Comparison of ENCODE assay signal across 27 cellular contexts in genomic region chr4:155658665-155659064, GRCh38. TPM values are rescaled to one million over a fixed set of nuclear protein-coding genes. Genes with fewer than 3 reads are reported as not detected.
DNase-seq lines count a peak whose midpoint lies in the region; ATAC-seq, FAIRE-seq and TF ChIP-seq lines count a peak whose summit lies in the region.
"Had no signal": no experiment of that assay in that cellular context is flagged by ENCODE, and none has a peak within 500 bp of the region (broad histone marks: within the 10 kb centered on the region; RNA-seq: fewer than 3 reads in every experiment).

No MANE protein-coding gene starts in this region.

- no peak overlapping the region for H2BK120ac ChIP-seq in IMR-90 (ENCODE audit: low read depth, low read length)
- H2BK120ac ChIP-seq in trophoblast cell (ENCODE audit: insufficient read depth, low read length, poor library complexity), result no peak overlapping the region

- TF ChIP-seq RAD21 in IMR-90 (IDR thresholded peaks at IDR 0.05; ENCODE audit: low read length) (no peak), GM12878 (IDR thresholded peaks at IDR 0.05; ENCODE audit: insufficient read depth, low read depth, low read length) (no peak)

- no peak overlapping the region for H3K4ac ChIP-seq in IMR-90 (ENCODE audit: low read depth, low read length)
- no peak overlapping the region for H3K4ac ChIP-seq in trophoblast cell (ENCODE audit: low read depth, low read length)

- TF ChIP-seq EP300 in GM12878 (IDR thresholded peaks at IDR 0.05; ENCODE audit: borderline replicate concordance in 1 of 2, control insufficient read depth in 1 of 2, low read depth in 2 of 2, low read length in 2 of 2), result no peak

- no peak overlapping the region for H3K4me3 ChIP-seq in IMR-90 (ENCODE audit: insufficient read depth, low read depth, low read length)
- no peak overlapping the region for H3K4me3 ChIP-seq in GM12878
- peak overlapping the region in 1 of 2 donors; percentile 33 for H3K4me3 ChIP-seq in stomach smooth muscle (ENCODE audit: low read length in 2 of 2)
- H3K4me3 ChIP-seq in trophoblast cell (ENCODE audit: low read depth, low read length), result no peak overlapping the region
- H3K4me3 ChIP-seq: BLaER1 treated with 17β-estradiol and CSF1 and Interleukin-3, amounts not matched to agents 10 nM and 100 nM; GM23248; PC-9; SJCRH30 had no signal

- TF ChIP-seq POLR2A in IMR-90 (IDR thresholded peaks at IDR 0.05; ENCODE audit: low read depth, low read length) (no peak), GM12878 (IDR thresholded peaks at IDR 0.05; ENCODE audit: low read depth, low read length) (no peak)

- H3K27me3 ChIP-seq in IMR-90 (ENCODE audit: control insufficient read depth, insufficient read depth, low read length), result no peaks in the 10 kb centered on the region; the same call in 1 of the 2 replicates
- H3K27me3 ChIP-seq in GM12878 (replicated peaks in 1 of 2; ENCODE audit: control insufficient read depth in 2 of 2, insufficient read depth in 2 of 2, low read length in 1 of 2), result 0 out of 4 replicates have a peak, but pooled peaks cover 0 to 2% of the 10 kb centered on the region in 2 experiments
- H3K27me3 ChIP-seq in stomach smooth muscle (ENCODE audit: control insufficient read depth in 1 of 2, insufficient read depth in 2 of 2, low read length in 2 of 2), result no peaks in the 10 kb centered on the region
- no peaks in the 10 kb centered on the region for H3K27me3 ChIP-seq in trophoblast cell (ENCODE audit: insufficient read depth, low read length)
- H3K27me3 ChIP-seq: BLaER1 treated with 17β-estradiol and CSF1 and Interleukin-3, amounts not matched to agents 10 nM and 100 nM; SJCRH30 had no signal

- TF ChIP-seq CTCF in IMR-90 (conservative IDR thresholded peaks at IDR 0.05; ENCODE audit: low read depth, low read length) (no peak), GM12878 (IDR thresholded peaks at IDR 0.05 in 2 of 3, conservative IDR thresholded peaks at IDR 0.05 in 1 of 3; ENCODE audit: control insufficient read depth in 2 of 3, extremely low read depth in 1 of 3, insufficient read depth in 1 of 3, low read depth in 3 of 3, low read length in 3 of 3) (no peak)

- H2BK5ac ChIP-seq in IMR-90 (ENCODE audit: low read depth, low read length, poor library complexity, severe bottlenecking), result no peak overlapping the region
- H2BK5ac ChIP-seq in trophoblast cell (ENCODE audit: low read depth, low read length, poor library complexity), result no peak overlapping the region

- H2AFZ ChIP-seq in IMR-90 (replicated peaks; ENCODE audit: low read length, poor library complexity) (no peak overlapping the region), GM12878 (ENCODE audit: control insufficient read depth, low read depth, low read length) (no peak overlapping the region), trophoblast cell (ENCODE audit: insufficient read depth, low read length, poor library complexity) (no peak overlapping the region)
- H2AFZ ChIP-seq: GM23248, PC-9 had no signal

- no peak overlapping the region for H2BK20ac ChIP-seq in IMR-90 (ENCODE audit: low read depth, low read length)

- H3K27ac ChIP-seq in IMR-90 (ENCODE audit: insufficient read depth, low read length) (no peak overlapping the region), GM12878 (ENCODE audit: control insufficient read depth, insufficient read depth) (no peak overlapping the region), stomach smooth muscle (ENCODE audit: low read length) (peak overlapping the region; percentile 1), trophoblast cell (ENCODE audit: low read depth, low read length) (no peak overlapping the region)
- H3K27ac ChIP-seq: BLaER1 treated with 17β-estradiol and CSF1 and Interleukin-3, amounts not matched to agents 10 nM and 100 nM; GM23248; PC-9; SJCRH30 had no signal

- no peaks in the 10 kb centered on the region for H3K79me2 ChIP-seq in GM12878 (ENCODE audit: control insufficient read depth, insufficient read depth, low read length)
- no peaks in the 10 kb centered on the region for H3K79me2 ChIP-seq in trophoblast cell (ENCODE audit: control insufficient read depth, insufficient read depth, low read length, poor library complexity)

- no peak overlapping the region for H3K4me2 ChIP-seq in IMR-90 (ENCODE audit: low read depth, low read length)
- no peak overlapping the region for H3K4me2 ChIP-seq in GM12878 (ENCODE audit: control insufficient read depth, insufficient read depth)
- H3K4me2 ChIP-seq in trophoblast cell (ENCODE audit: low read length), result no peak overlapping the region
- H3K4me2 ChIP-seq: BLaER1 treated with 17β-estradiol and CSF1 and Interleukin-3, amounts not matched to agents 10 nM and 100 nM; PC-9 had no signal

- no peak overlapping the region for H3K56ac ChIP-seq in IMR-90 (ENCODE audit: extremely low read depth, insufficient read depth, low read length)

- H2AK5ac ChIP-seq in IMR-90 (ENCODE audit: low read depth, low read length) (no peak overlapping the region), trophoblast cell (ENCODE audit: low read length) (no peak overlapping the region)

- no TSS peak for BruUV-seq in IMR-90 (replicated peaks; lab: Mats Ljungman, UMichigan)
- BruUV-seq in GM12878 (replicated peaks; lab: Mats Ljungman, UMichigan), result no TSS peak

- no peak overlapping the region for H3K18ac ChIP-seq in IMR-90 (ENCODE audit: low read depth, low read length)
- H3K18ac ChIP-seq in trophoblast cell (ENCODE audit: low read length), result no peak overlapping the region

- dilution Hi-C loops in IMR-90 (cut with HindIII; ENCODE audit: low sequenced_read_pairs, unreplicated experiment), result no loop called here

- no peak overlapping the region for H3K23ac ChIP-seq in IMR-90 (ENCODE audit: low read depth, low read length)
- H3K23ac ChIP-seq in trophoblast cell (ENCODE audit: low read length), result no peak overlapping the region

- SMC1A ChIA-PET in GM12878 (lab: Charles Lee; ENCODE audit: uncharacterized antibody, unreplicated experiment), result interaction anchor here (0.6 to 4.4 kb wide), 29 partner anchors 8 to 1310 kb away, joined by 3 to 42 read pairs (median 11); partner anchors contain the start of genes GUCY1A1 and GUCY1B1

- H3K9me1 ChIP-seq in IMR-90 (ENCODE audit: insufficient read depth, low read length), result no peaks in the 10 kb centered on the region

- H4K91ac ChIP-seq in IMR-90 (ENCODE audit: insufficient read depth, low read depth, low read length) (no peak overlapping the region), trophoblast cell (ENCODE audit: low read depth, low read length) (no peak overlapping the region)

- H4K8ac ChIP-seq in IMR-90 (ENCODE audit: low read depth in 2 of 2, low read length in 2 of 2) (no peak overlapping the region), trophoblast cell (ENCODE audit: low read depth, low read length) (no peak overlapping the region)

- POLR2A ChIA-PET in IMR-90 (lab: Charles Lee; ENCODE audit: unreplicated experiment) (no interaction called here), GM12878 (lab: Charles Lee) (interaction anchor here (0.7 to 3.3 kb wide), 14 partner anchors 9 to 136 kb away, joined by 3 to 23 read pairs (median 6); no protein-coding TSS in a partner anchor)

- H3K79me1 ChIP-seq in IMR-90 (ENCODE audit: low read depth in 1 of 2, low read length in 2 of 2), result no peaks in the 10 kb centered on the region
- no peaks in the 10 kb centered on the region for H3K79me1 ChIP-seq in trophoblast cell (ENCODE audit: low read length)

- H3K9me3 ChIP-seq in IMR-90 (ENCODE audit: control insufficient read depth, insufficient read depth, low read length) (no peaks in the 10 kb centered on the region), GM12878 (replicated peaks; ENCODE audit: control insufficient read depth, insufficient read depth, low read length) (no peaks in the 10 kb centered on the region; the same call in 2 of the 3 replicates), stomach smooth muscle (ENCODE audit: control insufficient read depth in 2 of 2, low read length in 2 of 2) (no peaks in the 10 kb centered on the region), trophoblast cell (ENCODE audit: insufficient read depth, low read depth, low read length) (no peaks in the 10 kb centered on the region)
- H3K9me3 ChIP-seq: SJCRH30 had no signal

- ATAC-seq in GM18868 (IDR thresholded peaks at IDR 0.05; ENCODE audit: unreplicated experiment), result peak; percentile 51
- ATAC-seq in IMR-90 (ENCODE audit: low read depth), result no peak
- peak; percentile 73 for ATAC-seq in GM12878
- ATAC-seq: Right ventricle myocardium inferior, SK-N-SH treated with all-trans-retinoic acid at 6 μM for 48 hours had no signal

- H2AK9ac ChIP-seq in IMR-90 (replicated peaks; ENCODE audit: low read depth, low read length, poor library complexity), result no peak overlapping the region

- H3K4me1 ChIP-seq in IMR-90 (ENCODE audit: control insufficient read depth, insufficient read depth, low read length) (no peaks in the 10 kb centered on the region), GM12878 (ENCODE audit: control insufficient read depth, insufficient read depth, low read length) (no peaks in the 10 kb centered on the region), stomach smooth muscle (ENCODE audit: control insufficient read depth, insufficient read depth, low read length) (peaks cover 5% of the 10 kb centered on the region), trophoblast cell (ENCODE audit: control insufficient read depth in 1 of 2, insufficient read depth in 2 of 2, low read length in 2 of 2) (no peaks in the 10 kb centered on the region)
- H3K4me1 ChIP-seq: SJCRH30 had no signal

- H2BK12ac ChIP-seq in trophoblast cell (ENCODE audit: low read length), result no peak overlapping the region

- H2BK15ac ChIP-seq in IMR-90 (ENCODE audit: low read depth, low read length), result no peak overlapping the region

- DNase-seq in IMR-90 (no peak), GM12878 (ENCODE audit: low read depth, low spot score) (no peak), epidermal melanocyte (ENCODE audit: insufficient read length, low spot score) (no peak), trophoblast cell (no peak), C1 segment of cervical spinal cord (lab: John Stamatoyannopoulos, UW) (no peak), HPDE6-E6E7 (ENCODE audit: extremely low spot score) (no peak)
- DNase-seq: CD4-positive, alpha-beta memory T cell; COR-L47; GM23248; H7; MV-4-11; NCI-H2029; NCI-H446; NCI-H524 treated with DMSO at 0.1 percent for 48 hours; NCI-H774; NK-92 treated with Interleukin-12 subunit alpha and Interleukin-12 subunit beta, amount 100 ng/mL, for 24 hours; PC-9; SJCRH30 had no signal

- intact Hi-C loops in IMR-90 (cut with micrococcal nuclease), result no loop called here
- intact Hi-C loops in GM12878 (cut with micrococcal nuclease; ENCODE audit: unreplicated experiment), result no loop called here

- H3K14ac ChIP-seq in IMR-90 (replicated peaks; ENCODE audit: low read depth, low read length), result peak overlapping the region; percentile 22; the same call in 1 of the 2 replicates
- H3K14ac ChIP-seq in trophoblast cell (ENCODE audit: low read length), result no peak overlapping the region

- CTCF ChIA-PET in IMR-90 (lab: Yijun Ruan, JAX) (interaction anchor here (0.6 kb wide), 1 partner anchor 9 kb away, joined by 4 read pairs; no protein-coding TSS in a partner anchor), GM12878 (lab: Yijun Ruan, JAX) (interaction anchor here (0.9 to 3.3 kb wide), 9 partner anchors 8 to 216 kb away, joined by 3 to 14 read pairs (median 6); partner anchors contain the start of genes GUCY1A1 and GUCY1B1)

- H4K12ac ChIP-seq in trophoblast cell (ENCODE audit: low read depth, low read length), result no peak overlapping the region

- 100% methylated on average over 1 of the region's 1 CpG; no CpG with 5 or more reads in 1 of the 2 experiments for WGBS in IMR-90 (ENCODE audit: extremely low coverage in 2 of 2, insufficient read length in 1 of 2), 2 experiments
- WGBS in GM12878 (ENCODE audit: insufficient coverage, insufficient replicate concordance, low lambda C conversion rate, missing lambda C conversion rate), result 7% methylated on average over 1 of the region's 1 CpG
- no CpG with 5 or more reads among the region's 1 CpG for WGBS in trophoblast cell (ENCODE audit: extremely low coverage, insufficient coverage, insufficient read length)

- H3K9ac ChIP-seq in IMR-90 (ENCODE audit: low read depth, low read length) (no peak overlapping the region), GM12878 (ENCODE audit: control insufficient read depth, insufficient read depth, low read length) (no peak overlapping the region), stomach smooth muscle (ENCODE audit: low read length in 2 of 2) (peak overlapping the region in 1 of 2 donors; percentile 51), trophoblast cell (ENCODE audit: low read length) (no peak overlapping the region)
- H3K9ac ChIP-seq: BLaER1 treated with 17β-estradiol and CSF1 and Interleukin-3, amounts not matched to agents 10 nM and 100 nM; GM23248 had no signal

- RAD21 ChIA-PET in GM12878 (lab: Charles Lee; ENCODE audit: unreplicated experiment), result interaction anchor here (0.6 to 3.9 kb wide), 17 partner anchors 10 to 216 kb away, joined by 3 to 41 read pairs (median 13); partner anchors contain the start of gene GUCY1B1

- H4K20me1 ChIP-seq in IMR-90 (ENCODE audit: insufficient read depth, low read length) (no peaks in the 10 kb centered on the region), GM12878 (ENCODE audit: control insufficient read depth, insufficient read depth) (no peaks in the 10 kb centered on the region)
- H4K20me1 ChIP-seq: BLaER1 treated with 17β-estradiol and CSF1 and Interleukin-3, amounts not matched to agents 10 nM and 100 nM had no signal

- FAIRE-seq in GM12878 (lab: Jason Lieb, UNC), result no peak
- FAIRE-seq: G401.6, GM12891 had no signal

- H3K36me3 ChIP-seq in IMR-90 (ENCODE audit: control insufficient read depth, insufficient read depth, low read length) (no peaks in the 10 kb centered on the region), GM12878 (ENCODE audit: control insufficient read depth in 2 of 2, insufficient read depth in 2 of 2, low read length in 1 of 2) (no peaks in the 10 kb centered on the region), stomach smooth muscle (ENCODE audit: control insufficient read depth in 2 of 2, insufficient read depth in 2 of 2, low read length in 2 of 2) (no peaks in the 10 kb centered on the region), trophoblast cell (ENCODE audit: control insufficient read depth in 1 of 2, insufficient read depth in 2 of 2, low read length in 2 of 2) (no peaks in the 10 kb centered on the region)
- H3K36me3 ChIP-seq: BLaER1 treated with 17β-estradiol and CSF1 and Interleukin-3, amounts not matched to agents 10 nM and 100 nM; SJCRH30 had no signal

- in situ Hi-C loops in IMR-90 (cut with MboI; ENCODE audit: low sequenced_read_pairs), result no loop called here
- in situ Hi-C loops in GM12878 (cut with MboI), result no loop called here

- H4K5ac ChIP-seq in IMR-90 (ENCODE audit: low read depth, low read length), result no peak overlapping the region

RNA-seq across cellular contexts. Expression of gene GUCY1A1, which starts 8.0 kb away (rescaled TPM):
- total RNA-seq in IMR-90 (2012; rRNA removed), result 0.28 and 0.54 TPM in 2 replicates
- 0.11 and 0.19 TPM in 2 replicates for polyA plus RNA-seq in IMR-90 (2012; rRNA removed)
- 0.05 and 0.10 TPM in 2 replicates for polyA plus RNA-seq in IMR-90 (2012; cell fraction: cytosol; rRNA removed)
- 0.07 and 0.25 TPM in 2 replicates for polyA plus RNA-seq in IMR-90 (2012; cell fraction: nucleus; rRNA removed; ENCODE audit: low replicate concordance)
- 36.6 and 36.9 TPM in 2 replicates for total RNA-seq in GM12878 (2013; cell fraction: nucleolus; rRNA removed)
- total RNA-seq in GM12878 (2014; rRNA removed), result 0.51 and 0.76 TPM in 2 replicates
- total RNA-seq in GM12878 (2014; rRNA removed; fragmentation: Illumina TruSeq; extraction: Trizol), result 0.74 and 0.98 TPM in 2 replicates
- 0.46 and 0.48 TPM in 2 replicates for total RNA-seq in GM12878 (2021)
- polyA plus RNA-seq in GM12878 (2011; ENCODE audit: low read depth), result 0.13 TPM
- 22.6 and 24.3 TPM in 2 replicates for polyA plus RNA-seq in GM12878 (2011; rRNA removed)
- 15.3 and 16.9 TPM in 2 replicates for polyA plus RNA-seq in GM12878 (2011; cell fraction: cytosol; rRNA removed)
- 15.6 and 16.6 TPM in 2 replicates for polyA plus RNA-seq in GM12878 (2011; cell fraction: nucleus; rRNA removed)
- polyA plus RNA-seq in GM12878 (2012), result 0.20 and 0.38 TPM in 2 replicates
- 0.54 and 0.87 TPM in 2 replicates for polyA plus RNA-seq in GM12878 (2014; fragmentation: Illumina TruSeq; extraction: Trizol)
- 1 to 10 TPM in 1 of 2 experiments, under 1 TPM in 1; 0.57 to 1.1 TPM for polyA plus RNA-seq in GM12878 (2014; fragmentation: Nextera tagmentation; extraction: Ambion mirVana)
- polyA plus RNA-seq in GM12878 (2014; rRNA removed), result 0.50 and 0.60 TPM in 2 replicates
- 1 to 10 TPM in 1 of 2 experiments, under 1 TPM in 1; 0.44 to 1.0 TPM for polyA plus RNA-seq in GM12878 (2016; fragmentation: Nextera tagmentation; extraction: Ambion mirVana)
- 49.1 and 54.0 TPM in 2 replicates for polyA minus RNA-seq in GM12878 (2011; rRNA and poly(A)+ RNA removed)
- 10.7 and 12.0 TPM in 2 replicates for polyA minus RNA-seq in GM12878 (2011; cell fraction: cytosol; rRNA and poly(A)+ RNA removed)
- polyA minus RNA-seq in GM12878 (2011; cell fraction: nucleus; rRNA and poly(A)+ RNA removed), result 16.9 and 20.4 TPM in 2 replicates
- 24.7 and 25.9 TPM in 2 replicates for polyA plus RNA-seq in trophoblast cell (2013)
- total RNA-seq: CD4-positive, alpha-beta memory T cell; GM23248; RPMI7951 had no signal
- polyA plus RNA-seq: CD4-positive, alpha-beta memory T cell; GM23248; IgD-negative memory B cell had no signal
